Comparison of ENCODE assay signal across 27 cellular contexts in genomic region chr1:182649041-182649440, GRCh38. TPM values are rescaled to one million over a fixed set of nuclear protein-coding genes. Genes with fewer than 3 reads are reported as not detected.
DNase-seq lines count a peak whose midpoint lies in the region; ATAC-seq and TF ChIP-seq lines count a peak whose summit lies in the region.
"Had no signal": no experiment of that assay in that cellular context is flagged by ENCODE, and none has a peak within 500 bp of the region (broad histone marks: within the 10 kb centered on the region; RNA-seq: fewer than 3 reads in every experiment).

No MANE protein-coding gene starts in this region.

- H3K4me1 ChIP-seq in BLaER1: peaks cover 18% of the 10 kb centered on the region
- H3K4me1 ChIP-seq in esophagus muscularis mucosa: no peaks in the 10 kb centered on the region
- H3K4me1 ChIP-seq: foreskin keratinocyte, neural progenitor cell, spleen, tibial artery had no signal

- H3K27me3 ChIP-seq in BLaER1 (no peaks in the 10 kb centered on the region), esophagus muscularis mucosa (no peaks in the 10 kb centered on the region)
- H3K27me3 ChIP-seq: neural progenitor cell, spleen, tibial artery had no signal

- no peak overlapping the region for H3K27ac ChIP-seq in BLaER1
- no peak overlapping the region for H3K27ac ChIP-seq in esophagus muscularis mucosa (replicated peaks in 1 of 4)
- H3K27ac ChIP-seq: 22Rv1, foreskin keratinocyte, neural progenitor cell, spleen, tibial artery had no signal

- H3K4me1 Mint-ChIP-seq in stimulated activated naive CD8-positive, alpha-beta T cell treated with anti-CD3 and anti-CD28 coated beads, Interleukin-15, amount 100 ng/mL, for 72 hours: peaks cover 14% of the 10 kb centered on the region
- H3K4me1 Mint-ChIP-seq: neural progenitor cell; stimulated activated effector memory CD8-positive, alpha-beta T cell treated with anti-CD3 and anti-CD28 coated beads, Interleukin-12 subunit alpha, Interleukin-12 subunit beta, amount 100 ng/mL, for 72 hours had no signal

- H3K9me3 Mint-ChIP-seq in stimulated activated naive CD8-positive, alpha-beta T cell treated with anti-CD3 and anti-CD28 coated beads, Interleukin-15, amount 100 ng/mL, for 72 hours: peaks cover 0 to 4% of the 10 kb centered on the region in 2 donors
- H3K9me3 Mint-ChIP-seq: activated CD4-positive, alpha-beta memory T cell treated with anti-CD3 and anti-CD28 coated beads for 36 hours; neural progenitor cell; stimulated activated effector memory CD8-positive, alpha-beta T cell treated with anti-CD3 and anti-CD28 coated beads, Interleukin-12 subunit alpha, Interleukin-12 subunit beta, amount 100 ng/mL, for 72 hours had no signal

- DNase-seq in lower leg skin (ENCODE audit: low spot score in 2 of 2) (no peak), DMS114 treated with DMSO at 0.1 percent for 48 hours (lab: John Stamatoyannopoulos, UW; ENCODE audit: unreplicated experiment) (no peak), esophagus muscularis mucosa (ENCODE audit: extremely low spot score) (no peak)
- no peak for DNase-seq in stimulated activated naive CD8-positive, alpha-beta T cell treated with anti-CD3 and anti-CD28 coated beads, Interleukin-15, amount 100 ng/mL, for 72 hours
- DNase-seq: activated CD4-positive, alpha-beta memory T cell treated with anti-CD3 and anti-CD28 coated beads for 36 hours; activated T-cell treated with anti-CD3 and anti-CD28 coated beads, Interleukin-2, amount 50 U/mL, for 72 hours; foreskin keratinocyte; GDM1; HCEC 1CT; Kasumi-1; left cardiac atrium; NCI-H1436; NCI-H82; spleen; tibial artery had no signal

- no peaks in the 10 kb centered on the region for H3K36me3 ChIP-seq in BLaER1
- H3K36me3 ChIP-seq in esophagus muscularis mucosa: no peaks in the 10 kb centered on the region
- H3K36me3 ChIP-seq: neural progenitor cell, spleen, tibial artery had no signal

- H3K9ac ChIP-seq in BLaER1: no peak overlapping the region
- H3K9ac ChIP-seq: neural progenitor cell had no signal

- H3K4me3 Mint-ChIP-seq in stimulated activated naive CD8-positive, alpha-beta T cell treated with anti-CD3 and anti-CD28 coated beads, Interleukin-15, amount 100 ng/mL, for 72 hours: no peak overlapping the region
- H3K4me3 Mint-ChIP-seq: activated CD4-positive, alpha-beta memory T cell treated with anti-CD3 and anti-CD28 coated beads for 36 hours; activated naive CD8-positive, alpha-beta T cell; activated T-cell treated with anti-CD3 and anti-CD28 coated beads, Interleukin-2, amount 50 U/mL, for 72 hours; B cell; neural progenitor cell; stimulated activated effector memory CD8-positive, alpha-beta T cell treated with anti-CD3 and anti-CD28 coated beads, Interleukin-12 subunit alpha, Interleukin-12 subunit beta, amount 100 ng/mL, for 72 hours had no signal

- no peak overlapping the region for H3K27ac Mint-ChIP-seq in stimulated activated naive CD8-positive, alpha-beta T cell treated with anti-CD3 and anti-CD28 coated beads, Interleukin-15, amount 100 ng/mL, for 72 hours
- H3K27ac Mint-ChIP-seq: activated CD4-positive, alpha-beta memory T cell treated with anti-CD3 and anti-CD28 coated beads for 36 hours; activated naive CD8-positive, alpha-beta T cell; activated T-cell treated with anti-CD3 and anti-CD28 coated beads, Interleukin-2, amount 50 U/mL, for 72 hours; B cell; neural progenitor cell; stimulated activated effector memory CD8-positive, alpha-beta T cell treated with anti-CD3 and anti-CD28 coated beads, Interleukin-12 subunit alpha, Interleukin-12 subunit beta, amount 100 ng/mL, for 72 hours had no signal

- ATAC-seq in GM18870 (IDR thresholded peaks at IDR 0.05; ENCODE audit: unreplicated experiment): peak; percentile 66
- peak; percentile 43 for ATAC-seq in HG02763 (IDR thresholded peaks at IDR 0.05; ENCODE audit: unreplicated experiment)
- ATAC-seq in HG03460 (IDR thresholded peaks at IDR 0.05; ENCODE audit: unreplicated experiment): peak; percentile 48
- no peak for ATAC-seq in stimulated activated naive CD8-positive, alpha-beta T cell treated with anti-CD3 and anti-CD28 coated beads, Interleukin-15, amount 100 ng/mL, for 72 hours
- ATAC-seq: activated T-cell treated with anti-CD3 and anti-CD28 coated beads, Interleukin-2, amount 50 U/mL, for 72 hours; foreskin keratinocyte; left cardiac atrium; stimulated activated effector memory CD8-positive, alpha-beta T cell treated with anti-CD3 and anti-CD28 coated beads, Interleukin-12 subunit alpha, Interleukin-12 subunit beta, amount 100 ng/mL, for 72 hours had no signal

- TF ChIP-seq EP300 in esophagus muscularis mucosa (IDR thresholded peaks at IDR 0.05): no peak

- peaks cover 25% of the 10 kb centered on the region for H3K27me3 Mint-ChIP-seq in stimulated activated naive CD8-positive, alpha-beta T cell treated with anti-CD3 and anti-CD28 coated beads, Interleukin-15, amount 100 ng/mL, for 72 hours
- H3K27me3 Mint-ChIP-seq: activated CD4-positive, alpha-beta memory T cell treated with anti-CD3 and anti-CD28 coated beads for 36 hours; B cell had no signal

- H3K4me2 ChIP-seq in BLaER1: 0 out of 2 replicates have a peak overlapping the region, but pooled peaks have one; percentile 12
- H3K4me2 ChIP-seq: neural progenitor cell had no signal

- no peak for TF ChIP-seq CTCF in lower leg skin (IDR thresholded peaks at IDR 0.05)
- TF ChIP-seq CTCF in esophagus muscularis mucosa (IDR thresholded peaks at IDR 0.05): no peak

- intact Hi-C loops in lower leg skin (cut with DNase I; ENCODE audit: low total_unique reads) (no loop called here), esophagus muscularis mucosa (cut with DNase I) (no loop called here)

- 93% methylated on average over 7 of the region's 7 CpGs for WGBS in lower leg skin, 2 donors
- WGBS in esophagus muscularis mucosa: 94% methylated on average over 7 of the region's 7 CpGs

- H3K4me3 ChIP-seq in BLaER1 (no peak overlapping the region), lower leg skin (ENCODE audit: low read depth, poor library complexity, severe bottlenecking) (no peak overlapping the region), esophagus muscularis mucosa (no peak overlapping the region)
- H3K4me3 ChIP-seq: neural progenitor cell, spleen, tibial artery had no signal

- no peaks in the 10 kb centered on the region for H4K20me1 ChIP-seq in BLaER1

- H3K9me3 ChIP-seq in BLaER1 (no peaks in the 10 kb centered on the region), esophagus muscularis mucosa (no peaks in the 10 kb centered on the region)
- H3K9me3 ChIP-seq: spleen, tibial artery had no signal

- TF ChIP-seq POLR2A in lower leg skin (IDR thresholded peaks at IDR 0.05): no peak
- TF ChIP-seq POLR2A in esophagus muscularis mucosa (IDR thresholded peaks at IDR 0.05; ENCODE audit: low read depth): no peak

RNA-seq across cellular contexts. Expression of gene RGS8, which starts 35.3 kb away (rescaled TPM):
- not detected for total RNA-seq in lower leg skin
- under 1 TPM in 2 of 4 donors, not detected in 2; 0.06 to 0.17 TPM for total RNA-seq in esophagus muscularis mucosa
- total RNA-seq: B cell, endothelial cell of umbilical vein, foreskin keratinocyte, HT-29, mononuclear cell had no signal

RNA-seq across cellular contexts. Expression of gene RGS16, which starts 44.9 kb away (rescaled TPM):
- total RNA-seq in lower leg skin (1 to 10 TPM in 2 of 4 donors, under 1 TPM in 1, not detected in 1; 0.37 to 1.2 (median 1.1) TPM), esophagus muscularis mucosa (10 to 100 TPM in 1 of 4 donors, 1 to 10 TPM in 2, under 1 TPM in 1; 0.83 to 19.7 (median 2.2) TPM)
- total RNA-seq: endothelial cell of umbilical vein had no signal

RNA-seq across cellular contexts. Expression of gene RNASEL, which starts 60.0 kb away (rescaled TPM):
- total RNA-seq in lower leg skin (1 to 10 TPM; 6.1 to 8.0 (median 7.1) TPM), esophagus muscularis mucosa (10 to 100 TPM in 1 of 4 donors, 1 to 10 TPM in 3; 6.0 to 10.8 (median 9.0) TPM)
